ENCODE assay signal across 14 cellular contexts in genomic region chr10:78754269-78755074, GRCh38.
DNase-seq lines count a peak whose midpoint lies in the region; ATAC-seq and TF ChIP-seq lines count a peak whose summit lies in the region.
"Had no signal": no experiment of that assay in that cellular context is flagged by ENCODE, and none has a peak within 500 bp of the region (broad histone marks: within the 10 kb centered on the region; RNA-seq: fewer than 3 reads in every experiment).

No MANE protein-coding gene starts in this region.

- no peaks in the 10 kb centered on the region for H3K36me3 ChIP-seq in spleen
- no peaks in the 10 kb centered on the region for H3K36me3 ChIP-seq in psoas muscle (ENCODE audit: insufficient read depth in 1 of 2, low read depth in 1 of 2)

- DNase-seq in NCI-H748 (lab: John Stamatoyannopoulos, UW; ENCODE audit: unreplicated experiment) (peak; percentile 16), NCI-H748 treated with DMSO at 0.1 percent for 48 hours (lab: John Stamatoyannopoulos, UW) (no peak), glutamatergic neuron (no peak), spleen (peak; percentile 40), SHP77 (lab: John Stamatoyannopoulos, UW) (no peak), psoas muscle (no peak)
- DNase-seq: ACHN; activated naive CD4-positive, alpha-beta T cell; naive B cell; NCI-H2029; stimulated activated CD4-positive, alpha-beta T cell treated with anti-CD3 and anti-CD28 coated beads, Interleukin-2, amount 100 ng/mL, for 24 hours had no signal

- H3K4me3 ChIP-seq in spleen (no peak overlapping the region), psoas muscle (no peak overlapping the region)
- H3K4me3 ChIP-seq: dorsolateral prefrontal cortex had no signal

- no peak for TF ChIP-seq POLR2A in spleen (IDR thresholded peaks at IDR 0.05)

- H3K4me1 ChIP-seq in spleen (peaks cover 0 to 46% (median 20%) of the 10 kb centered on the region in 6 donors), psoas muscle (peaks cover 10% of the 10 kb centered on the region)

- TF ChIP-seq CTCF in glutamatergic neuron (IDR thresholded peaks at IDR 0.05; ENCODE audit: partially characterized antibody, unreplicated experiment) = no peak
- TF ChIP-seq CTCF in spleen (IDR thresholded peaks at IDR 0.05 in 8 of 11, conservative IDR thresholded peaks at IDR 0.05 in 3 of 11) = no peak
- TF ChIP-seq CTCF in psoas muscle (IDR thresholded peaks at IDR 0.05) = no peak

- H3K27ac ChIP-seq in spleen = no peak overlapping the region
- no peak overlapping the region for H3K27ac ChIP-seq in psoas muscle

- intact Hi-C loops in spleen (cut with DNase I; ENCODE audit: low total_unique reads) = no loop called here
- intact Hi-C loops in psoas muscle (cut with DNase I) = no loop called here

- 18 to 47% (median 26%) methylated on average over 10 to 12 of the region's 12 CpGs for WGBS in spleen, 5 donors
- 51 to 60% (median 59%) methylated on average over 12 of the region's 12 CpGs for WGBS in psoas muscle, 3 donors

- H3K27ac Mint-ChIP-seq in glutamatergic neuron (ENCODE audit: unreplicated experiment) = no peak overlapping the region

- H3K27me3 Mint-ChIP-seq in glutamatergic neuron (ENCODE audit: unreplicated experiment) = peaks cover 5% of the 10 kb centered on the region

- ATAC-seq in SK-N-SH treated with all-trans-retinoic acid at 6 μM for 48 hours (peak; percentile 65), HG02970 (IDR thresholded peaks at IDR 0.05; ENCODE audit: low FRiP score, unreplicated experiment) (no peak), psoas muscle (no peak)

- no peaks in the 10 kb centered on the region for H3K36me3 Mint-ChIP-seq in glutamatergic neuron (ENCODE audit: unreplicated experiment)
- H3K36me3 Mint-ChIP-seq: naive B cell had no signal

- H3K4me3 Mint-ChIP-seq in glutamatergic neuron (ENCODE audit: unreplicated experiment) = peak overlapping the region; percentile 17

- no peaks in the 10 kb centered on the region for H3K9me3 ChIP-seq in spleen
- H3K9me3 ChIP-seq in psoas muscle = no peaks in the 10 kb centered on the region

- H3K4me1 Mint-ChIP-seq in glutamatergic neuron (ENCODE audit: low read depth, unreplicated experiment) = peaks cover 24% of the 10 kb centered on the region

- peaks cover 7% of the 10 kb centered on the region for H3K9me3 Mint-ChIP-seq in glutamatergic neuron (ENCODE audit: unreplicated experiment)
- H3K9me3 Mint-ChIP-seq: naive B cell had no signal

- H3K27me3 ChIP-seq in spleen (replicated peaks in 1 of 7) (peaks cover 0 to 45% (median 0%) of the 10 kb centered on the region in 7 donors), psoas muscle (ENCODE audit: insufficient read depth in 3 of 3, low read length in 2 of 3) (peaks cover 0 to 7% (median 4%) of the 10 kb centered on the region in 3 donors)
- H3K27me3 ChIP-seq: dorsolateral prefrontal cortex had no signal

TF ChIP-seq in SK-N-SH treated with all-trans-retinoic acid at 6 μM for 48 hours, 23 proteins besides CTCF, POLR2A, EP300 and RAD21:
- peak; percentile 39; the same call in 1 of the 2 replicates for TF ChIP-seq TCF4 (CRISPR knock-in tag; IDR thresholded peaks at IDR 0.05; ENCODE audit: borderline replicate concordance)
- no peak for TF ChIP-seq RARB (CRISPR knock-in tag; IDR thresholded peaks at IDR 0.05)
- TF ChIP-seq ZNF70 (CRISPR knock-in tag; IDR thresholded peaks at IDR 0.05) = peak; percentile 92

Comparison
In these comparisons a context has a peak if more than half of its experiments do, and no peak if none do; other contexts are left out.
1. DNase-seq: peak in NCI-H748 (single experiment) and spleen (single experiment); none in NCI-H748 treated with DMSO at 0.1 percent for 48 hours (single experiment), glutamatergic neuron (single experiment), SHP77 (0 of 2) and psoas muscle (0 of 2).